ENCODE assay signal across 25 cellular contexts in genomic region chr11:10331548-10332289, GRCh38.
"Had no signal": no experiment of that assay in that cellular context is flagged by ENCODE, and none has a peak within 500 bp of the region (broad histone marks: within the 10 kb centered on the region; RNA-seq: fewer than 3 reads in every experiment).

No MANE protein-coding gene starts in this region.

- H3K4me1 ChIP-seq: neural progenitor cell, uterus had no signal

- H3K4me3 ChIP-seq: body of pancreas, cardiac muscle cell, lower lobe of right lung, neural progenitor cell, spleen, testis, uterus had no signal

- H3K9ac ChIP-seq: neural progenitor cell had no signal

- H2AFZ ChIP-seq: neural progenitor cell had no signal

- H3K27ac ChIP-seq: body of pancreas, cardiac muscle cell, lower lobe of right lung, neural progenitor cell, spleen, testis, uterus had no signal

- DNase-seq: activated B cell treated with CpG ODN at 0.5 μM for 24 hours; activated CD4-positive, alpha-beta T cell treated with anti-CD3 and anti-CD28 coated beads for 36 hours; activated CD4-positive, alpha-beta T cell treated with anti-CD3 and anti-CD28 coated beads, Interleukin-2, amount 50 U/mL, for 4 hours; activated CD8-positive, alpha-beta memory T cell treated with anti-CD3 and anti-CD28 coated beads for 24 hours; activated CD8-positive, alpha-beta memory T cell treated with anti-CD3 and anti-CD28 coated beads, Interleukin-2, amount 50 U/mL, for 4 hours; activated naive CD4-positive, alpha-beta T cell treated with anti-CD3 and anti-CD28 coated beads for 36 hours; activated naive CD8-positive, alpha-beta T cell treated with anti-CD3 and anti-CD28 coated beads, Interleukin-2, amount 10 ng/mL, durations not matched to agents 7 days and 5 days; activated T-cell treated with anti-CD3 and anti-CD28 coated beads, Interleukin-2, amount 50 U/mL, for 24 hours; amniotic stem cell; body of pancreas; effector CD8-positive, alpha-beta T cell; erythroblast; foreskin melanocyte; lower lobe of right lung; naive thymus-derived CD8-positive, alpha-beta T cell; posterior cingulate gyrus; spleen; stimulated activated CD4-positive, alpha-beta T cell treated with anti-CD3 and anti-CD28 coated beads, Interleukin-4, amount 100 ng/mL, for 1 hour; stimulated activated naive CD4-positive, alpha-beta T cell; testis; trophoblast cell; uterus had no signal

- H3K9me3 ChIP-seq: body of pancreas, lower lobe of right lung, spleen, testis, uterus had no signal

- H3K27me3 ChIP-seq: body of pancreas, cardiac muscle cell, neural progenitor cell, testis, uterus had no signal

- ATAC-seq: activated CD4-positive, alpha-beta T cell treated with anti-CD3 and anti-CD28 coated beads for 36 hours; body of pancreas; left lobe of liver; lower lobe of right lung; naive thymus-derived CD8-positive, alpha-beta T cell had no signal

- H3K4me2 ChIP-seq: neural progenitor cell had no signal

- H3K36me3 ChIP-seq: cardiac muscle cell, lower lobe of right lung, neural progenitor cell, spleen, uterus had no signal
